ENCODE assay signal across 26 cellular contexts in the genomic region with DNA sequence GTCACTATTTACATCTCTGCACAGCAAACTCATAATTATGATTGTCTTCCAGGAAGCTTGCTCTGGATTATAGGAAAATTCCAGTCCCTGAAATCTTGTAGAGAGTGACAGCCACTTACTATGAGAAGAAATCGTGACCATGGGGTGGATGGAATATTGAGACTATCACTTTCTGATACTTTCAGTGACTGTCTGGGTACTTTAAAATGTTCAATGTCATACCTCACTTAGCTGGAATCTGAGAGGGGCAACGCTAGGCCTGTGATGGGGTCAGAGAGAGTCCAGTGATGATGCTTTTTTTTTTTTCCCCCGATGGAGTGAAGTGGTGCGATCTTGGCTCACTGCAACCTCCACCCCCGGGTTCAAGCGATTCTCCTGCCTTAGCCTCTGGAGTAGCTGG.
"Had no signal": no experiment of that assay in that cellular context is flagged by ENCODE, and none has a peak within 500 bp of the region (broad histone marks: within the 10 kb centered on the region; RNA-seq: fewer than 3 reads in every experiment).

No MANE protein-coding gene starts in this region.

- H3K4me2 ChIP-seq: hepatocyte, neural progenitor cell had no signal

- H3K27ac ChIP-seq: hepatocyte, lower lobe of right lung, neural progenitor cell, prostate gland, right lobe of liver had no signal

- H3K36me3 Mint-ChIP-seq: naive B cell; neural progenitor cell; stimulated activated memory B cell treated with anti-CD40 and anti-IgM and Interleukin-4, amounts not matched to agents 10 μg/mL and 1 μg/mL and 100 μg/mL, for 72 hours; type B pancreatic cell had no signal

- H3K9me3 ChIP-seq: esophagus squamous epithelium, lower lobe of right lung, pancreas, prostate gland, right lobe of liver, spleen, thoracic aorta had no signal

- H2AFZ ChIP-seq: hepatocyte, neural progenitor cell had no signal

- H3K36me3 ChIP-seq: esophagus squamous epithelium, left ventricle myocardium inferior, lower lobe of right lung, neural progenitor cell, pancreas, prostate gland, right lobe of liver, spleen, thoracic aorta had no signal

- H3K4me3 Mint-ChIP-seq: dendritic cell treated with granulocyte-macrophage colony-stimulating factor and Interleukin-4, amounts not matched to agents 40 ng/mL and 50 ng/mL, for 4 days; effector memory CD8-positive, alpha-beta T cell; naive B cell; neural progenitor cell; stimulated activated memory B cell treated with anti-CD40 and anti-IgM and Interleukin-4, amounts not matched to agents 10 μg/mL and 1 μg/mL and 100 μg/mL, for 72 hours; stimulated activated naive CD8-positive, alpha-beta T cell treated with anti-CD3 and anti-CD28 coated beads, Interleukin-15, Interleukin-2, amounts not matched to agents 100 ng/mL and 50 ng/mL, for 24 hours; type B pancreatic cell had no signal

- H3K4me1 ChIP-seq: neural progenitor cell, prostate gland had no signal

- H3K27ac Mint-ChIP-seq: dendritic cell treated with granulocyte-macrophage colony-stimulating factor and Interleukin-4, amounts not matched to agents 40 ng/mL and 50 ng/mL, for 4 days; effector memory CD8-positive, alpha-beta T cell; naive B cell; neural progenitor cell; stimulated activated naive CD8-positive, alpha-beta T cell treated with anti-CD3 and anti-CD28 coated beads, Interleukin-15, Interleukin-2, amounts not matched to agents 100 ng/mL and 50 ng/mL, for 24 hours; type B pancreatic cell had no signal

- ATAC-seq: effector memory CD8-positive, alpha-beta T cell; left cardiac atrium; lower lobe of right lung; pancreas; right lobe of liver; stimulated activated memory B cell treated with anti-CD40 and anti-IgM and Interleukin-4, amounts not matched to agents 10 μg/mL and 1 μg/mL and 100 μg/mL, for 72 hours had no signal

- H3K9me3 Mint-ChIP-seq: dendritic cell treated with granulocyte-macrophage colony-stimulating factor and Interleukin-4, amounts not matched to agents 40 ng/mL and 50 ng/mL, for 4 days; effector memory CD8-positive, alpha-beta T cell; naive B cell; stimulated activated memory B cell treated with anti-CD40 and anti-IgM and Interleukin-4, amounts not matched to agents 10 μg/mL and 1 μg/mL and 100 μg/mL, for 72 hours; stimulated activated naive CD8-positive, alpha-beta T cell treated with anti-CD3 and anti-CD28 coated beads, Interleukin-15, Interleukin-2, amounts not matched to agents 100 ng/mL and 50 ng/mL, for 24 hours; type B pancreatic cell had no signal

- H3K79me2 ChIP-seq: hepatocyte had no signal

- H3K9ac ChIP-seq: neural progenitor cell had no signal

- H3K4me3 ChIP-seq: esophagus squamous epithelium, hepatocyte, left ventricle myocardium inferior, lower lobe of right lung, neural progenitor cell, pancreas, prostate gland, right lobe of liver, spleen, thoracic aorta had no signal

- DNase-seq: effector memory CD8-positive, alpha-beta T cell; esophagus squamous epithelium; foreskin fibroblast; head of caudate nucleus; kidney; left cardiac atrium; left ventricle myocardium inferior; lower lobe of right lung; mesenchymal stem cell; naive B cell; nucleus accumbens; pancreas; retina; right lobe of liver; spleen; stimulated activated CD4-positive, alpha-beta T cell treated with anti-CD3 and anti-CD28 coated beads, Interleukin-15, amount 100 ng/mL, for 24 hours; stimulated activated CD4-positive, alpha-beta T cell treated with anti-CD3 and anti-CD28 coated beads, Interleukin-1b, Interleukin-23, amount 100 ng/mL, for 48 hours; stimulated activated CD4-positive, alpha-beta T cell treated with anti-CD3 and anti-CD28 coated beads, Interleukin-4, amount 100 ng/mL, for 24 hours had no signal

- H3K27me3 Mint-ChIP-seq: effector memory CD8-positive, alpha-beta T cell; type B pancreatic cell had no signal

- H3K27me3 ChIP-seq: esophagus squamous epithelium, hepatocyte, neural progenitor cell, pancreas, right lobe of liver, spleen had no signal
